In genomic region chr4:170675568-170676262, GRCh38 we compare ENCODE assay signal across 13 cellular contexts.
DNase-seq lines count a peak whose midpoint lies in the region; ATAC-seq, FAIRE-seq and TF ChIP-seq lines count a peak whose summit lies in the region.
"Had no signal": no experiment of that assay in that cellular context is flagged by ENCODE, and none has a peak within 500 bp of the region (broad histone marks: within the 10 kb centered on the region; RNA-seq: fewer than 3 reads in every experiment).

No MANE protein-coding gene starts in this region.

- peaks cover 5% of the 10 kb centered on the region for H3K9me3 Mint-ChIP-seq in astrocyte (ENCODE audit: unreplicated experiment)
- peaks cover 8 to 10% of the 10 kb centered on the region in 2 donors for H3K9me3 Mint-ChIP-seq in stimulated activated naive B cell treated with anti-CD40 and anti-IgM and Interleukin-4, amounts not matched to agents 10 μg/mL and 1 μg/mL and 100 μg/mL, for 72 hours

- TF ChIP-seq CTCF in astrocyte (IDR thresholded peaks at IDR 0.05; ENCODE audit: insufficient read depth, low read depth, low read length) (no peak), gastrocnemius medialis (IDR thresholded peaks at IDR 0.05 in 4 of 5, conservative IDR thresholded peaks at IDR 0.05 in 1 of 5) (no peak)

- ATAC-seq in HG03196 (IDR thresholded peaks at IDR 0.05; ENCODE audit: unreplicated experiment) (peak; percentile 43), gastrocnemius medialis (no peak)
- peak; percentile 34 to 75 for ATAC-seq in stimulated activated naive B cell treated with anti-CD40 and anti-IgM and Interleukin-4, amounts not matched to agents 10 μg/mL and 1 μg/mL and 100 μg/mL, for 72 hours (replicated peaks)

- H3K9me3 ChIP-seq in astrocyte (ENCODE audit: insufficient read depth, low read depth, low read length) (no peaks in the 10 kb centered on the region), gastrocnemius medialis (no peaks in the 10 kb centered on the region)
- H3K9me3 ChIP-seq: thyroid gland had no signal

- H4K20me1 ChIP-seq in astrocyte (ENCODE audit: insufficient read depth, low read length), result no peaks in the 10 kb centered on the region

- H3K27ac ChIP-seq in astrocyte (ENCODE audit: low read depth, low read length) (no peak overlapping the region), gastrocnemius medialis (no peak overlapping the region)
- H3K27ac ChIP-seq: spleen, thyroid gland had no signal

- in situ Hi-C loops in gastrocnemius medialis (cut with MboI; ENCODE audit: low sequenced_read_pairs in 4 of 4), result no loop called here

- H3K4me2 ChIP-seq in astrocyte (ENCODE audit: low read length), result peak overlapping the region; percentile 9

- H3K36me3 ChIP-seq in astrocyte (ENCODE audit: insufficient read depth, low read length) (no peaks in the 10 kb centered on the region), gastrocnemius medialis (no peaks in the 10 kb centered on the region)
- H3K36me3 ChIP-seq: spleen, thyroid gland had no signal

- no peaks in the 10 kb centered on the region for H3K79me2 ChIP-seq in astrocyte (ENCODE audit: insufficient read depth, low read length)

- H3K4me1 ChIP-seq in astrocyte (ENCODE audit: insufficient read depth, low read length) (peaks cover 26% of the 10 kb centered on the region), gastrocnemius medialis (no peaks in the 10 kb centered on the region)
- H3K4me1 ChIP-seq: spleen, thyroid gland had no signal

- H3K4me1 Mint-ChIP-seq in astrocyte (ENCODE audit: low read depth, unreplicated experiment), result peaks cover 32% of the 10 kb centered on the region
- H3K4me1 Mint-ChIP-seq in stimulated activated naive B cell treated with anti-CD40 and anti-IgM and Interleukin-4, amounts not matched to agents 10 μg/mL and 1 μg/mL and 100 μg/mL, for 72 hours, result peaks cover 0 to 6% of the 10 kb centered on the region in 2 donors

- H3K36me3 Mint-ChIP-seq in astrocyte (ENCODE audit: low read depth, unreplicated experiment), result peaks cover 2% of the 10 kb centered on the region
- H3K36me3 Mint-ChIP-seq in stimulated activated naive B cell treated with anti-CD40 and anti-IgM and Interleukin-4, amounts not matched to agents 10 μg/mL and 1 μg/mL and 100 μg/mL, for 72 hours, result peaks cover 0 to 2% of the 10 kb centered on the region in 2 donors

- intact Hi-C loops in gastrocnemius medialis (cut with DNase I; ENCODE audit: low total_unique reads), result no loop called here

- FAIRE-seq in astrocyte (lab: Jason Lieb, UNC), result no peak

- H3K4me3 ChIP-seq in astrocyte (ENCODE audit: insufficient read depth, low read depth, low read length), result no peak overlapping the region
- no peak overlapping the region for H3K4me3 ChIP-seq in gastrocnemius medialis
- H3K4me3 ChIP-seq: spleen, thyroid gland had no signal

- H3K9ac ChIP-seq in astrocyte (ENCODE audit: low read length), result no peak overlapping the region

- peak; percentile 12 for DNase-seq in NCI-H82 (lab: John Stamatoyannopoulos, UW)
- no peak for DNase-seq in NCI-H82 treated with DMSO at 0.1 percent for 48 hours (lab: John Stamatoyannopoulos, UW; ENCODE audit: unreplicated experiment)
- DNase-seq in astrocyte (ENCODE audit: low read depth), result peak; percentile 32
- DNase-seq in stimulated activated naive B cell treated with anti-CD40 and anti-IgM and Interleukin-4, amounts not matched to agents 10 μg/mL and 1 μg/mL and 100 μg/mL, for 72 hours, result no peak
- DNase-seq in cerebellar cortex (ENCODE audit: low spot score), result no peak
- DNase-seq in activated effector memory CD4-positive, alpha-beta T cell treated with Interleukin-2 at 50 U/mL for 16 hours, result no peak
- no peak for DNase-seq in gastrocnemius medialis
- DNase-seq: 8988T; activated CD4-positive, alpha-beta T cell treated with anti-CD3 and anti-CD28 coated beads for 1 hour; NCI-H1436 treated with DMSO at 0.1 percent for 48 hours; spleen; thyroid gland had no signal

- TF ChIP-seq POLR2A in gastrocnemius medialis (IDR thresholded peaks at IDR 0.05), result no peak

- no peaks in the 10 kb centered on the region for H3K27me3 ChIP-seq in astrocyte (ENCODE audit: insufficient read depth, low read length)
- no peaks in the 10 kb centered on the region for H3K27me3 ChIP-seq in gastrocnemius medialis
- H3K27me3 ChIP-seq: spleen, thyroid gland had no signal

- H2AFZ ChIP-seq in astrocyte (ENCODE audit: low read depth, low read length), result peak overlapping the region; percentile 47

- H3K4me3 Mint-ChIP-seq in astrocyte (ENCODE audit: unreplicated experiment), result no peak overlapping the region
- no peak overlapping the region for H3K4me3 Mint-ChIP-seq in stimulated activated naive B cell treated with anti-CD40 and anti-IgM and Interleukin-4, amounts not matched to agents 10 μg/mL and 1 μg/mL and 100 μg/mL, for 72 hours

- no peaks in the 10 kb centered on the region for H3K27me3 Mint-ChIP-seq in astrocyte (ENCODE audit: low read depth, unreplicated experiment)
- no peaks in the 10 kb centered on the region for H3K27me3 Mint-ChIP-seq in stimulated activated naive B cell treated with anti-CD40 and anti-IgM and Interleukin-4, amounts not matched to agents 10 μg/mL and 1 μg/mL and 100 μg/mL, for 72 hours

- H3K27ac Mint-ChIP-seq in astrocyte (ENCODE audit: unreplicated experiment), result peak overlapping the region; percentile 75
- H3K27ac Mint-ChIP-seq in stimulated activated naive B cell treated with anti-CD40 and anti-IgM and Interleukin-4, amounts not matched to agents 10 μg/mL and 1 μg/mL and 100 μg/mL, for 72 hours, result no peak overlapping the region

Comparison
In these comparisons a context has a peak if more than half of its experiments do, and no peak if none do; other contexts are left out.
1. DNase-seq: peak in NCI-H82 (single experiment) and astrocyte (single experiment); none in NCI-H82 treated with DMSO at 0.1 percent for 48 hours (single experiment), stimulated activated naive B cell treated with anti-CD40 and anti-IgM and Interleukin-4, amounts not matched to agents 10 μg/mL and 1 μg/mL and 100 μg/mL, for 72 hours (single experiment), cerebellar cortex (single experiment), activated effector memory CD4-positive, alpha-beta T cell treated with Interleukin-2 at 50 U/mL for 16 hours (single experiment) and gastrocnemius medialis (0 of 2).
2. ATAC-seq: peak in HG03196 (single experiment) and stimulated activated naive B cell treated with anti-CD40 and anti-IgM and Interleukin-4, amounts not matched to agents 10 μg/mL and 1 μg/mL and 100 μg/mL, for 72 hours (2 of 2); none in gastrocnemius medialis (0 of 2).